Comparison of ENCODE assay signal across 10 cellular contexts in genomic region chr9:88535932-88536324, GRCh38. TPM values are rescaled to one million over a fixed set of nuclear protein-coding genes. Genes with fewer than 3 reads are reported as not detected.
DNase-seq lines count a peak whose midpoint lies in the region; ATAC-seq and TF ChIP-seq lines count a peak whose summit lies in the region.
"Had no signal": no experiment of that assay in that cellular context is flagged by ENCODE, and none has a peak within 500 bp of the region (broad histone marks: within the 10 kb centered on the region; RNA-seq: fewer than 3 reads in every experiment).

No MANE protein-coding gene starts in this region.

- no peak overlapping the region for H3K27ac Mint-ChIP-seq in naive thymus-derived CD8-positive, alpha-beta T cell

- POLR2A ChIA-PET in naive thymus-derived CD8-positive, alpha-beta T cell (lab: Charles Lee) = no interaction called here

- peaks cover 36% of the 10 kb centered on the region for H3K27me3 ChIP-seq in HUES64 (ENCODE audit: insufficient read depth, low read length)
- peaks cover 0 to 4% (median 0%) of the 10 kb centered on the region in 4 donors for H3K27me3 ChIP-seq in esophagus muscularis mucosa

- H3K9me3 ChIP-seq in HUES64 (ENCODE audit: insufficient read depth, low read depth, low read length) = no peaks in the 10 kb centered on the region
- no peaks in the 10 kb centered on the region for H3K9me3 ChIP-seq in esophagus muscularis mucosa

- ATAC-seq in naive thymus-derived CD8-positive, alpha-beta T cell = no peak
- ATAC-seq in HG03342 (IDR thresholded peaks at IDR 0.05; ENCODE audit: unreplicated experiment) = no peak
- no peak for ATAC-seq in GM21619 (IDR thresholded peaks at IDR 0.05; ENCODE audit: unreplicated experiment)
- no peak for ATAC-seq in GM21390 (IDR thresholded peaks at IDR 0.05; ENCODE audit: unreplicated experiment)

- H3K9ac ChIP-seq in HUES64 (ENCODE audit: low read depth, low read length) = no peak overlapping the region

- H3K9me3 Mint-ChIP-seq in naive thymus-derived CD8-positive, alpha-beta T cell = no peaks in the 10 kb centered on the region

- TF ChIP-seq EP300 in esophagus muscularis mucosa (IDR thresholded peaks at IDR 0.05) = no peak

- no peaks in the 10 kb centered on the region for H3K36me3 ChIP-seq in HUES64 (ENCODE audit: insufficient read depth, low read length)
- H3K36me3 ChIP-seq in esophagus muscularis mucosa = no peaks in the 10 kb centered on the region

- H3K4me3 ChIP-seq in HUES64 (ENCODE audit: low read length) (peak overlapping the region; percentile 66), esophagus muscularis mucosa (peak overlapping the region; percentile 61 to 73 (median 62))

- intact Hi-C loops in esophagus muscularis mucosa (cut with DNase I) = no loop called here

- no peak for TF ChIP-seq POLR2A in esophagus muscularis mucosa (IDR thresholded peaks at IDR 0.05; ENCODE audit: low read depth)

- peaks cover 7% of the 10 kb centered on the region; the same call in 1 of the 2 replicates for H3K4me1 ChIP-seq in HUES64 (ENCODE audit: insufficient read depth, low read length)
- H3K4me1 ChIP-seq in esophagus muscularis mucosa = peaks cover 11 to 49% (median 27%) of the 10 kb centered on the region in 4 donors

- H3K4me3 Mint-ChIP-seq in naive thymus-derived CD8-positive, alpha-beta T cell = peak overlapping the region; percentile 25 to 73 (median 46)

- DNase-seq in AG08395 (ENCODE audit: low spot score) (peak; percentile 41), esophagus muscularis mucosa (ENCODE audit: extremely low spot score) (no peak), SHP77 (lab: John Stamatoyannopoulos, UW) (no peak)
- no peak for DNase-seq in naive thymus-derived CD8-positive, alpha-beta T cell
- DNase-seq: effector CD4-positive, alpha-beta T cell had no signal

- H3K36me3 Mint-ChIP-seq in naive thymus-derived CD8-positive, alpha-beta T cell = peaks cover 0 to 2% (median 0%) of the 10 kb centered on the region in 3 donors

- H3K27ac ChIP-seq in HUES64 (ENCODE audit: low read depth, low read length) = no peak overlapping the region
- H3K27ac ChIP-seq in esophagus muscularis mucosa (replicated peaks in 1 of 4) = peak overlapping the region; percentile 75 to 92 (median 84)

- TF ChIP-seq CTCF in esophagus muscularis mucosa (IDR thresholded peaks at IDR 0.05) = no peak

- H3K4me1 Mint-ChIP-seq in naive thymus-derived CD8-positive, alpha-beta T cell = peaks cover 11 to 35% (median 26%) of the 10 kb centered on the region in 4 donors

- H3K27me3 Mint-ChIP-seq in naive thymus-derived CD8-positive, alpha-beta T cell = peaks cover 10 to 49% (median 27%) of the 10 kb centered on the region in 5 donors

- WGBS in HUES64 = 88% methylated on average over 26 of the region's 26 CpGs
- whole genome bisulfite sequencing in esophagus muscularis mucosa = 22% methylated on average over 7 of the region's 26 CpGs

RNA-seq across cellular contexts. Expression of gene NXNL2, which starts 0.9 kb away (rescaled TPM):
- 0.30 TPM for polyA plus RNA-seq in HUES64 (2013, experiment 1 of 2)
- polyA plus RNA-seq in HUES64 (2013, experiment 2 of 2) = 0.51 TPM
- 1 to 10 TPM in 3 of 4 donors, under 1 TPM in 1; 0.83 to 4.5 (median 1.3) TPM for total RNA-seq in esophagus muscularis mucosa
- total RNA-seq in naive thymus-derived CD8-positive, alpha-beta T cell = not detected
- not detected for polyA plus RNA-seq in naive thymus-derived CD8-positive, alpha-beta T cell
- total RNA-seq: pulmonary artery endothelial cell had no signal
